Comparison of ENCODE assay signal across 1 cellular context in genomic region chr2:128594953-128595677, GRCh38.
A peak's percentile ranks its signal among the peaks of the same experiment; 100 is the strongest.
TF ChIP-seq lines count a peak whose summit lies in the region.

No MANE protein-coding gene starts in this region.

TF ChIP-seq in HepG2, 621 proteins besides CTCF, POLR2A, EP300 and RAD21 (continued from another document and continues in another):
- TF ChIP-seq NFAT5 (CRISPR knock-in tag; IDR thresholded peaks at IDR 0.05) (no peak), ZNF660 (CRISPR knock-in tag; IDR thresholded peaks at IDR 0.05; ENCODE audit: borderline replicate concordance, low read depth) (no peak), GRHL1 (CRISPR knock-in tag; conservative IDR thresholded peaks at IDR 0.05) (no peak), FOXO1 (CRISPR knock-in tag; IDR thresholded peaks at IDR 0.05) (peak; percentile 87; the same call in 1 of the 2 replicates), ZNF674 (CRISPR knock-in tag; IDR thresholded peaks at IDR 0.05; ENCODE audit: low read depth) (no peak), HMGA1 (CRISPR knock-in tag; conservative IDR thresholded peaks at IDR 0.05) (no peak), JUND (CRISPR knock-in tag; IDR thresholded peaks at IDR 0.05) (no peak), NFE2L1 (CRISPR knock-in tag; IDR thresholded peaks at IDR 0.05; ENCODE audit: borderline replicate concordance) (no peak), REL (CRISPR knock-in tag; conservative IDR thresholded peaks at IDR 0.05) (no peak), ZNF350 (CRISPR knock-in tag; IDR thresholded peaks at IDR 0.05; ENCODE audit: borderline replicate concordance, low read depth) (0 out of 2 replicates have a peak, but pooled peaks have one; percentile 18), REST (IDR thresholded peaks at IDR 0.05; ENCODE audit: borderline replicate concordance in 1 of 2, low read depth in 1 of 2, low read length in 2 of 2) (no peak), ZNF746 (CRISPR knock-in tag; IDR thresholded peaks at IDR 0.05) (0 out of 2 replicates have a peak, but pooled peaks have one; percentile 17), TMF1 (CRISPR knock-in tag; IDR thresholded peaks at IDR 0.05; ENCODE audit: low read depth) (no peak), ZFP91 (CRISPR knock-in tag; IDR thresholded peaks at IDR 0.05; ENCODE audit: borderline replicate concordance) (peak; percentile 44; the same call in 1 of the 2 replicates), TCF7 (IDR thresholded peaks at IDR 0.05; ENCODE audit: low read depth) (no peak), HHEX (CRISPR knock-in tag; IDR thresholded peaks at IDR 0.05) (no peak), RAD51 (IDR thresholded peaks at IDR 0.05; ENCODE audit: borderline replicate concordance) (no peak), ZNF644 (CRISPR knock-in tag; IDR thresholded peaks at IDR 0.05; ENCODE audit: low read depth) (no peak), ZNF616 (CRISPR knock-in tag; IDR thresholded peaks at IDR 0.05; ENCODE audit: low read depth) (no peak), KDM1A (CRISPR knock-in tag; IDR thresholded peaks at IDR 0.05) (peak; percentile 85), SALL1 (CRISPR knock-in tag; IDR thresholded peaks at IDR 0.05) (peak; percentile 53), GLMP (CRISPR knock-in tag; IDR thresholded peaks at IDR 0.05; ENCODE audit: borderline replicate concordance) (no peak), PLSCR1 (CRISPR knock-in tag; IDR thresholded peaks at IDR 0.05; ENCODE audit: borderline replicate concordance) (no peak), ZNF549 (CRISPR knock-in tag; IDR thresholded peaks at IDR 0.05) (no peak), MTA3 (CRISPR knock-in tag; IDR thresholded peaks at IDR 0.05) (no peak), RCOR2 (CRISPR knock-in tag; IDR thresholded peaks at IDR 0.05) (no peak), THRA (CRISPR knock-in tag; IDR thresholded peaks at IDR 0.05; ENCODE audit: borderline replicate concordance) (peak; percentile 72), ASH2L (IDR thresholded peaks at IDR 0.05; ENCODE audit: insufficient read length, low read depth, low read length) (peak; percentile 29), FOXK2 (IDR thresholded peaks at IDR 0.05) (peak; percentile 67), SP4 (CRISPR knock-in tag; IDR thresholded peaks at IDR 0.05) (no peak), THAP8 (CRISPR knock-in tag; IDR thresholded peaks at IDR 0.05; ENCODE audit: borderline replicate concordance) (no peak), ZUFSP (CRISPR knock-in tag; IDR thresholded peaks at IDR 0.05; ENCODE audit: borderline replicate concordance) (no peak), SRSF1 (optimal IDR thresholded peaks at IDR 0.05; ENCODE audit: low read depth, low read length) (no peak), ZBTB26 (CRISPR knock-in tag; IDR thresholded peaks at IDR 0.05; ENCODE audit: borderline replicate concordance) (no peak), ZBTB1 (CRISPR knock-in tag; IDR thresholded peaks at IDR 0.05; ENCODE audit: borderline replicate concordance) (no peak), ATF1 (CRISPR knock-in tag; IDR thresholded peaks at IDR 0.05) (no peak), ZNF276 (CRISPR knock-in tag; IDR thresholded peaks at IDR 0.05; ENCODE audit: low read depth) (no peak)
